ENCODE assay signal across 8 cellular contexts in the genomic region with DNA sequence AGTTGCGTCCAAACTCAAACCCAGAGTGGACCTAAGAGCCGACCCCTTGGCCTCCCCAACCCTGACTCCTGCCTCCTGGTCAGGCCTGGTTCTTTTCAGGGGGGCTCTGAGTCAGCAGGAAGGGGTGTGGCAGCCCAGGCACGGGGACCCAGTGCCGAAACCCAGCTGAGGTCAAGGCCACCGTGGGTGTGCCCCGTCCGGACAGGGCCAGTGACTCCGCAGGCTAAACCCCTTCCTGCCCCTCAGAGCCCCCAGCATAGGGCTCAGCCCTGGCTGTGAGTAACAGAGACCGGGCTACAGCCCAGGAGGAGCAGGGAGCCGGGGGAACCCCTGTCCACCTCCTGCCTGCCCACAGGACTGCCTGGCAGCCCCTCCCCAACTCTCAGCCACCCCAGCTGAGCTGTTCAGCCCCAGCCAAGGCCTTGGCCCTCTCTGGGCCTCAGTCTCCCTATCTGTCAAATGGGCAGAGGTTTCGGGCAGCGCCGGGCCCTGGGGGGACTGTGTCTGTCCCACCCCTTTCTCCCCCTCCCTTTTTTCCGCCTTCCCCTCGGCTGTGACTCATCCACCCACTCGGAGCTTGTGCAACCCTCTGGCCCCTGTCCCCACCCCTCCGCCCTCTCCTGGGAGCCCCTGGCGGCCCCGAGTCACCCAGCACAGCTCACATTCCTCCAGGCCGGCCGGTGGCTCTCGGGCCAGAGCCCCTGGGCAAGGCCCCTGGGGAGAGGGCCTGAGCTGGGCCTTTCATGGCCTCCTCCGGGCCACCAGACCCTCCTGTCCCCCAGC. TPM values are rescaled to one million over a fixed set of nuclear protein-coding genes. Genes with fewer than 3 reads are reported as not detected.
DNase-seq lines count a peak whose midpoint lies in the region; ATAC-seq and TF ChIP-seq lines count a peak whose summit lies in the region.

No MANE protein-coding gene starts in this region.

- TF ChIP-seq POLR2A in gastroesophageal sphincter (IDR thresholded peaks at IDR 0.05), result peak in 1 of 2 donors; percentile 40

- intact Hi-C loops in posterior vena cava (cut with DNase I), result no loop called here

- no peak for TF ChIP-seq EP300 in gastroesophageal sphincter (IDR thresholded peaks at IDR 0.05)

- H3K9me3 Mint-ChIP-seq in activated T-helper 17 cell treated with anti-CD3 and anti-CD28 coated beads, Interleukin-2, amount 50 U/mL, for 72 hours, result no peaks in the 10 kb centered on the region

- H3K9me3 ChIP-seq in HUES6 (ENCODE audit: control insufficient read depth, insufficient read depth, low read depth, low read length) (no peaks in the 10 kb centered on the region), gastroesophageal sphincter (no peaks in the 10 kb centered on the region)

- peak; percentile 74 for ATAC-seq in activated T-helper 17 cell treated with anti-CD3 and anti-CD28 coated beads, Interleukin-2, amount 50 U/mL, for 72 hours (replicated peaks)
- ATAC-seq in gastroesophageal sphincter (peak; percentile 83), GM21723 (IDR thresholded peaks at IDR 0.05; ENCODE audit: unreplicated experiment) (no peak)

- H3K4me3 ChIP-seq in HUES6 (ENCODE audit: low read depth, low read length), result no peak overlapping the region
- H3K4me3 ChIP-seq in gastroesophageal sphincter, result peak overlapping the region; percentile 3 to 72

- peak overlapping the region; percentile 29 for H3K9ac ChIP-seq in HUES6 (ENCODE audit: low read length)

- peak overlapping the region; percentile 83 for H3K4me3 Mint-ChIP-seq in activated T-helper 17 cell treated with anti-CD3 and anti-CD28 coated beads, Interleukin-2, amount 50 U/mL, for 72 hours

- H3K27me3 ChIP-seq in HUES6 (ENCODE audit: control insufficient read depth, insufficient read depth, low read length) (no peaks in the 10 kb centered on the region), gastroesophageal sphincter (no peaks in the 10 kb centered on the region)

- H3K36me3 ChIP-seq in HUES6 (ENCODE audit: control insufficient read depth, insufficient read depth, low read length), result peaks cover 31% of the 10 kb centered on the region
- peaks cover 0 to 36% of the 10 kb centered on the region in 2 donors for H3K36me3 ChIP-seq in gastroesophageal sphincter

- H3K27ac ChIP-seq in HUES6 (ENCODE audit: low read depth, low read length), result peak overlapping the region; percentile 86
- peak overlapping the region; percentile 71 to 99 (median 98) for H3K27ac ChIP-seq in gastroesophageal sphincter

- in situ Hi-C loops in G401 (cut with HindIII; ENCODE audit: low sequenced_read_pairs), result no loop called here

- H3K4me1 Mint-ChIP-seq in activated T-helper 17 cell treated with anti-CD3 and anti-CD28 coated beads, Interleukin-2, amount 50 U/mL, for 72 hours, result peaks cover 8% of the 10 kb centered on the region

- peak; percentile 91 for DNase-seq in 8988T
- peak; percentile 97 for DNase-seq in posterior vena cava (ENCODE audit: low spot score)
- no peak for DNase-seq in G401 (ENCODE audit: low spot score)
- DNase-seq in KG1 (lab: John Stamatoyannopoulos, UW), result no peak

- H3K27ac Mint-ChIP-seq in activated T-helper 17 cell treated with anti-CD3 and anti-CD28 coated beads, Interleukin-2, amount 50 U/mL, for 72 hours, result peak overlapping the region; percentile 68

- peaks cover 43% of the 10 kb centered on the region for H3K4me1 ChIP-seq in HUES6 (ENCODE audit: control insufficient read depth, insufficient read depth, low read length)
- peaks cover 5 to 91% (median 62%) of the 10 kb centered on the region in 3 donors for H3K4me1 ChIP-seq in gastroesophageal sphincter

- WGBS in gastroesophageal sphincter (ENCODE audit: low coverage in 1 of 2), 2 donors, result 21 to 40% methylated on average over 1 to 6 of the region's 23 CpGs

- peak in 2 of 4 experiments; percentile 32 to 52 for TF ChIP-seq CTCF in gastroesophageal sphincter (IDR thresholded peaks at IDR 0.05)

- peaks cover 51% of the 10 kb centered on the region for H3K36me3 Mint-ChIP-seq in activated T-helper 17 cell treated with anti-CD3 and anti-CD28 coated beads, Interleukin-2, amount 50 U/mL, for 72 hours (ENCODE audit: low read depth)

- H3K27me3 Mint-ChIP-seq in activated T-helper 17 cell treated with anti-CD3 and anti-CD28 coated beads, Interleukin-2, amount 50 U/mL, for 72 hours, result no peaks in the 10 kb centered on the region

RNA-seq across cellular contexts. Expression of gene ZBTB7A, which starts 8.6 kb away (rescaled TPM):
- 10 to 100 TPM; 38.5 to 41.3 TPM for total RNA-seq in activated T-helper 17 cell treated with anti-CD3 and anti-CD28 coated beads, Interleukin-2, amount 50 U/mL, for 72 hours
- 100 to 1,000 TPM in 1 of 4 donors, 10 to 100 TPM in 3; 65.6 to 122 (median 82.4) TPM for total RNA-seq in gastroesophageal sphincter
- 10 to 100 TPM; 41.8 to 50.6 TPM for total RNA-seq in posterior vena cava
- 12.8 and 13.3 TPM in 2 replicates for total RNA-seq in G401 (2014; rRNA removed; shearing (Covaris generic))

RNA-seq across cellular contexts. Expression of gene PIAS4, which starts 50.6 kb away (rescaled TPM):
- total RNA-seq in activated T-helper 17 cell treated with anti-CD3 and anti-CD28 coated beads, Interleukin-2, amount 50 U/mL, for 72 hours, result 10 to 100 TPM; 32.8 to 39.1 TPM
- total RNA-seq in gastroesophageal sphincter (10 to 100 TPM; 15.3 to 26.4 (median 16.8) TPM), posterior vena cava (10 to 100 TPM; 14.4 to 16.1 TPM)
- 24.7 and 45.7 TPM in 2 replicates for total RNA-seq in G401 (2014; rRNA removed; shearing (Covaris generic))

Comparison
In these comparisons a context has a peak if more than half of its experiments do, and no peak if none do; other contexts are left out.
1. DNase-seq: peak in 8988T (single experiment) and posterior vena cava (single experiment); none in G401 (single experiment) and KG1 (single experiment).